Comparison of ENCODE assay signal across 1 cellular context in genomic region chr1:56569661-56570060, GRCh38.
A peak's percentile ranks its signal among the peaks of the same experiment; 100 is the strongest.
TF ChIP-seq lines count a peak whose summit lies in the region.

No MANE protein-coding gene starts in this region.

TF ChIP-seq in HepG2, 621 proteins besides CTCF, POLR2A, EP300 and RAD21 (continued from another document and continues in another):
- peak; percentile 95 for TF ChIP-seq FOXP4 (CRISPR knock-in tag; IDR thresholded peaks at IDR 0.05)
- no peak for TF ChIP-seq ZNF3 (CRISPR knock-in tag; IDR thresholded peaks at IDR 0.05)
- TF ChIP-seq GLMP (CRISPR knock-in tag; IDR thresholded peaks at IDR 0.05; ENCODE audit: borderline replicate concordance): no peak
- TF ChIP-seq ERF (CRISPR knock-in tag; IDR thresholded peaks at IDR 0.05): 0 out of 2 replicates have a peak, but pooled peaks have one; percentile 22
- no peak for TF ChIP-seq AGO2 (optimal IDR thresholded peaks at IDR 0.05; ENCODE audit: low read depth, low read length)
- no peak for TF ChIP-seq ZNF691 (CRISPR knock-in tag; IDR thresholded peaks at IDR 0.05; ENCODE audit: borderline replicate concordance, low read depth)
- no peak for TF ChIP-seq LBX2 (CRISPR knock-in tag; IDR thresholded peaks at IDR 0.05; ENCODE audit: borderline replicate concordance)
- no peak for TF ChIP-seq ARHGAP35 (CRISPR knock-in tag; IDR thresholded peaks at IDR 0.05; ENCODE audit: borderline replicate concordance)
- 0 out of 2 replicates have a peak, but pooled peaks have one; percentile 48 for TF ChIP-seq ZNF232 (CRISPR knock-in tag; IDR thresholded peaks at IDR 0.05; ENCODE audit: borderline replicate concordance)
- TF ChIP-seq PRDM4 (CRISPR knock-in tag; IDR thresholded peaks at IDR 0.05; ENCODE audit: borderline replicate concordance): no peak
- no peak for TF ChIP-seq MED8 (CRISPR knock-in tag; IDR thresholded peaks at IDR 0.05; ENCODE audit: insufficient replicate concordance)
- peak; percentile 82; the same call in 1 of the 2 replicates for TF ChIP-seq ZSCAN9 (CRISPR knock-in tag; IDR thresholded peaks at IDR 0.05; ENCODE audit: borderline replicate concordance)
- no peak for TF ChIP-seq FOXP1 (IDR thresholded peaks at IDR 0.05)
- peak; percentile 88 for TF ChIP-seq FOXP1 (CRISPR knock-in tag; IDR thresholded peaks at IDR 0.05)
- TF ChIP-seq STAT5B (CRISPR knock-in tag; IDR thresholded peaks at IDR 0.05): no peak
- no peak for TF ChIP-seq ZBTB40 (IDR thresholded peaks at IDR 0.05)
- TF ChIP-seq ZBTB40 (CRISPR knock-in tag; IDR thresholded peaks at IDR 0.05): no peak
- TF ChIP-seq DNMT3B (CRISPR knock-in tag; conservative IDR thresholded peaks at IDR 0.05): 0 out of 2 replicates have a peak, but pooled peaks have one; percentile 66
- peak; percentile 88; the same call in 1 of the 2 replicates for TF ChIP-seq PHF21A (CRISPR knock-in tag; IDR thresholded peaks at IDR 0.05)
- TF ChIP-seq BORCS8-MEF2B (CRISPR knock-in tag; IDR thresholded peaks at IDR 0.05): no peak
- no peak for TF ChIP-seq FOXO4 (CRISPR knock-in tag; conservative IDR thresholded peaks at IDR 0.05)
- no peak for TF ChIP-seq ARNT (IDR thresholded peaks at IDR 0.05)
- no peak for TF ChIP-seq ZNF883 (CRISPR knock-in tag; IDR thresholded peaks at IDR 0.05; ENCODE audit: not compliant biosample characterization)
- peak; percentile 73; the same call in 1 of the 2 replicates for TF ChIP-seq TFE3 (CRISPR knock-in tag; IDR thresholded peaks at IDR 0.05)
